Comparison of ENCODE assay signal across 11 cellular contexts in genomic region chr9:3299872-3300271, GRCh38.
DNase-seq lines count a peak whose midpoint lies in the region; ATAC-seq and TF ChIP-seq lines count a peak whose summit lies in the region.
"Had no signal": no experiment of that assay in that cellular context is flagged by ENCODE, and none has a peak within 500 bp of the region (broad histone marks: within the 10 kb centered on the region; RNA-seq: fewer than 3 reads in every experiment).

No MANE protein-coding gene starts in this region.

- CTCF ChIA-PET in activated naive CD4-positive, alpha-beta T cell treated with anti-CD3 and anti-CD28 coated beads for 36 hours (lab: Charles Lee): interaction anchor here (0.6 kb wide), 1 partner anchor 333 kb away, joined by 3 read pairs; no protein-coding TSS in a partner anchor

- no peak overlapping the region for H3K4me3 ChIP-seq in mucosa of descending colon
- H3K4me3 ChIP-seq in right lobe of liver: no peak overlapping the region
- H3K4me3 ChIP-seq: K562 had no signal

- no peaks in the 10 kb centered on the region for H3K9me3 ChIP-seq in mucosa of descending colon
- H3K9me3 ChIP-seq in right lobe of liver: no peaks in the 10 kb centered on the region

- no peak overlapping the region for H3K27ac ChIP-seq in right lobe of liver

- no peaks in the 10 kb centered on the region for H3K4me1 ChIP-seq in mucosa of descending colon (ENCODE audit: low read depth)
- no peaks in the 10 kb centered on the region for H3K4me1 ChIP-seq in right lobe of liver

- TF ChIP-seq CTCF in mucosa of descending colon (IDR thresholded peaks at IDR 0.05) (no peak), right lobe of liver (IDR thresholded peaks at IDR 0.05) (no peak)

- ATAC-seq in GM19023 (IDR thresholded peaks at IDR 0.05; ENCODE audit: unreplicated experiment) (peak; percentile 99), HG02571 (IDR thresholded peaks at IDR 0.05; ENCODE audit: unreplicated experiment) (peak; percentile 87), HG03460 (IDR thresholded peaks at IDR 0.05; ENCODE audit: unreplicated experiment) (peak; percentile 99), mucosa of descending colon (peak; percentile 25), right lobe of liver (no peak)
- ATAC-seq: K562, natural killer cell had no signal

- H3K4me3 Mint-ChIP-seq in activated naive CD4-positive, alpha-beta T cell treated with anti-CD3 and anti-CD28 coated beads for 36 hours: no peak overlapping the region
- H3K4me3 Mint-ChIP-seq: central memory CD8-positive, alpha-beta T cell; natural killer cell had no signal

- no peaks in the 10 kb centered on the region for H3K27me3 ChIP-seq in right lobe of liver

- DNase-seq in mucosa of descending colon (no peak), right lobe of liver (no peak), inferior parietal cortex (ENCODE audit: extremely low spot score) (no peak), NCI-H2107 (lab: John Stamatoyannopoulos, UW) (no peak)
- DNase-seq in activated naive CD4-positive, alpha-beta T cell treated with anti-CD3 and anti-CD28 coated beads for 36 hours: no peak
- DNase-seq: natural killer cell had no signal

- no peaks in the 10 kb centered on the region for H3K36me3 ChIP-seq in mucosa of descending colon (ENCODE audit: low read depth)
- H3K36me3 ChIP-seq in right lobe of liver: no peaks in the 10 kb centered on the region

- no peaks in the 10 kb centered on the region for H3K27me3 Mint-ChIP-seq in activated naive CD4-positive, alpha-beta T cell treated with anti-CD3 and anti-CD28 coated beads for 36 hours (ENCODE audit: low read depth)
- H3K27me3 Mint-ChIP-seq: central memory CD8-positive, alpha-beta T cell had no signal

- no peak for TF ChIP-seq POLR2A in right lobe of liver (IDR thresholded peaks at IDR 0.05)

- peaks cover 11% of the 10 kb centered on the region for H3K4me1 Mint-ChIP-seq in activated naive CD4-positive, alpha-beta T cell treated with anti-CD3 and anti-CD28 coated beads for 36 hours (ENCODE audit: low read depth)
- H3K4me1 Mint-ChIP-seq: natural killer cell had no signal

- WGBS in right lobe of liver (ENCODE audit: insufficient coverage, low coverage, low lambda C conversion rate, missing lambda C conversion rate): 47% methylated on average over 2 of the region's 2 CpGs

- peaks cover 3% of the 10 kb centered on the region for H3K9me3 Mint-ChIP-seq in activated naive CD4-positive, alpha-beta T cell treated with anti-CD3 and anti-CD28 coated beads for 36 hours
- H3K9me3 Mint-ChIP-seq: central memory CD8-positive, alpha-beta T cell; natural killer cell had no signal

- intact Hi-C loops in mucosa of descending colon (cut with DNase I, micrococcal nuclease): no loop called here
- intact Hi-C loops in right lobe of liver (cut with DNase I): no loop called here
- intact Hi-C loops in activated naive CD4-positive, alpha-beta T cell treated with anti-CD3 and anti-CD28 coated beads for 36 hours (cut with micrococcal nuclease): no loop called here

- H3K36me3 Mint-ChIP-seq in activated naive CD4-positive, alpha-beta T cell treated with anti-CD3 and anti-CD28 coated beads for 36 hours (ENCODE audit: low read depth): peaks cover 7% of the 10 kb centered on the region
- H3K36me3 Mint-ChIP-seq: natural killer cell had no signal

- no peak overlapping the region for H3K27ac Mint-ChIP-seq in activated naive CD4-positive, alpha-beta T cell treated with anti-CD3 and anti-CD28 coated beads for 36 hours
- H3K27ac Mint-ChIP-seq: natural killer cell had no signal

Comparison
In these comparisons a context has a peak if more than half of its experiments do, and no peak if none do; other contexts are left out.
1. ATAC-seq: peak in GM19023 (single experiment), HG02571 (single experiment), HG03460 (single experiment) and mucosa of descending colon (single experiment); none in right lobe of liver (0 of 4).